ENCODE assay signal across 8 cellular contexts in the genomic region with DNA sequence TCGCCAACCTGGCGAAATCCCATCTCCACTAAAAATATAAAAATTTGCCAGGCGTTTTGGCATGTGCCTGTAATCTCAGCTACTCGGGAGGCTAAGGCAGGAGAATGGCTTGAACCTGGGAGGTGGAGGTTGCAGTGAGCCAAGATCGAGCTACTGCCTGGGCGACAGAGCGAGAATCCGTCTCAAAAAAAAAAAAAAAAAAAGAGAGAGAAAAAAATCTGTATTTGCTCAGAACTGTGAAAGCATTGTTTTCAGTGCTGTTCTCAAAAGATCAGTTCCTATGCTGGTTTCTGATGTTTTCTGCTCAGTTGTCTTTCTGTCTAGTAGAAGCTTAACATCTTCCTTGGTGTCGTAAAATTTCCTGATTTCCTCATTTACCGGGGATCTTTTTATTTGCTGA.
DNase-seq lines count a peak whose midpoint lies in the region; ATAC-seq lines count a peak whose summit lies in the region.
"Had no signal": no experiment of that assay in that cellular context is flagged by ENCODE, and none has a peak within 500 bp of the region (broad histone marks: within the 10 kb centered on the region; RNA-seq: fewer than 3 reads in every experiment).

No MANE protein-coding gene starts in this region.

- peaks cover 30 to 66% (median 51%) of the 10 kb centered on the region in 11 experiments for H3K36me3 ChIP-seq in BLaER1 treated with 17β-estradiol and CSF1 and Interleukin-3, amounts not matched to agents 10 nM and 100 nM
- H3K36me3 ChIP-seq in NT2/D1 (ENCODE audit: insufficient read depth, insufficient read length, low read length): peaks cover 76% of the 10 kb centered on the region
- peaks cover 27% of the 10 kb centered on the region for H3K36me3 ChIP-seq in iPS-15b (ENCODE audit: control insufficient read depth, insufficient read depth, low read length)

- DNase-seq in NT2/D1 (ENCODE audit: low read depth, low spot score) (no peak), RKO (ENCODE audit: low spot score) (no peak), posterior cingulate gyrus (no peak)
- DNase-seq: aorta, NCI-H187 had no signal

- ATAC-seq in HG02798 (IDR thresholded peaks at IDR 0.05; ENCODE audit: poor library complexity, unreplicated experiment): no peak

- intact Hi-C loops in posterior cingulate gyrus (cut with DNase I): loop anchor here (5.0 kb wide), 1 partner anchor 82 kb away; no protein-coding TSS in a partner anchor

- peak overlapping the region; percentile 96 to 100 (median 98) for H3K4me2 ChIP-seq in BLaER1 treated with 17β-estradiol and CSF1 and Interleukin-3, amounts not matched to agents 10 nM and 100 nM

- no peaks in the 10 kb centered on the region for H3K27me3 ChIP-seq in BLaER1 treated with 17β-estradiol and CSF1 and Interleukin-3, amounts not matched to agents 10 nM and 100 nM
- H3K27me3 ChIP-seq in NT2/D1 (ENCODE audit: insufficient read depth, insufficient read length) (no peaks in the 10 kb centered on the region), iPS-15b (ENCODE audit: control insufficient read depth, insufficient read depth, low read length) (no peaks in the 10 kb centered on the region)

- peak overlapping the region; percentile 81 to 95 (median 90) for H3K4me3 ChIP-seq in BLaER1 treated with 17β-estradiol and CSF1 and Interleukin-3, amounts not matched to agents 10 nM and 100 nM
- H3K4me3 ChIP-seq in NT2/D1 (ENCODE audit: insufficient read length, low read depth): peak overlapping the region; percentile 12
- H3K4me3 ChIP-seq in iPS-15b (ENCODE audit: low read depth, low read length): peak overlapping the region; percentile 20

- peaks cover 70 to 90% (median 85%) of the 10 kb centered on the region in 11 experiments for H4K20me1 ChIP-seq in BLaER1 treated with 17β-estradiol and CSF1 and Interleukin-3, amounts not matched to agents 10 nM and 100 nM

- H3K9me3 ChIP-seq in BLaER1 treated with 17β-estradiol and CSF1 and Interleukin-3, amounts not matched to agents 10 nM and 100 nM (replicated peaks in 1 of 11): no peaks in the 10 kb centered on the region
- H3K9me3 ChIP-seq in NT2/D1 (ENCODE audit: insufficient read depth, low read length) (no peaks in the 10 kb centered on the region), iPS-15b (ENCODE audit: control insufficient read depth, insufficient read depth, low read length) (no peaks in the 10 kb centered on the region)

- H3K4me1 ChIP-seq in BLaER1 treated with 17β-estradiol and CSF1 and Interleukin-3, amounts not matched to agents 10 nM and 100 nM: peaks cover 51 to 82% (median 72%) of the 10 kb centered on the region in 10 experiments
- peaks cover 35% of the 10 kb centered on the region for H3K4me1 ChIP-seq in NT2/D1 (ENCODE audit: insufficient read depth, insufficient read length)
- peaks cover 13% of the 10 kb centered on the region for H3K4me1 ChIP-seq in iPS-15b (ENCODE audit: control insufficient read depth, insufficient read depth, low read length)

- H3K27ac ChIP-seq in BLaER1 treated with 17β-estradiol and CSF1 and Interleukin-3, amounts not matched to agents 10 nM and 100 nM: peak overlapping the region in 10 of 11 experiments; percentile 53 to 98 (median 75); a peak in 20 of 22 replicates

- peak overlapping the region; percentile 89 to 98 (median 94) for H3K9ac ChIP-seq in BLaER1 treated with 17β-estradiol and CSF1 and Interleukin-3, amounts not matched to agents 10 nM and 100 nM
- H3K9ac ChIP-seq in NT2/D1 (ENCODE audit: insufficient read length, low read depth) (peak overlapping the region; percentile 62), iPS-15b (ENCODE audit: low read depth, low read length) (no peak overlapping the region)

Comparison
In these comparisons a context has a peak if more than half of its experiments do, and no peak if none do; other contexts are left out.
1. H3K4me3 ChIP-seq: peak in every context shown above with its lines; median percentile 90 in BLaER1 treated with 17β-estradiol and CSF1 and Interleukin-3, amounts not matched to agents 10 nM and 100 nM; 20 in iPS-15b; 12 in NT2/D1.